In the genomic region with DNA sequence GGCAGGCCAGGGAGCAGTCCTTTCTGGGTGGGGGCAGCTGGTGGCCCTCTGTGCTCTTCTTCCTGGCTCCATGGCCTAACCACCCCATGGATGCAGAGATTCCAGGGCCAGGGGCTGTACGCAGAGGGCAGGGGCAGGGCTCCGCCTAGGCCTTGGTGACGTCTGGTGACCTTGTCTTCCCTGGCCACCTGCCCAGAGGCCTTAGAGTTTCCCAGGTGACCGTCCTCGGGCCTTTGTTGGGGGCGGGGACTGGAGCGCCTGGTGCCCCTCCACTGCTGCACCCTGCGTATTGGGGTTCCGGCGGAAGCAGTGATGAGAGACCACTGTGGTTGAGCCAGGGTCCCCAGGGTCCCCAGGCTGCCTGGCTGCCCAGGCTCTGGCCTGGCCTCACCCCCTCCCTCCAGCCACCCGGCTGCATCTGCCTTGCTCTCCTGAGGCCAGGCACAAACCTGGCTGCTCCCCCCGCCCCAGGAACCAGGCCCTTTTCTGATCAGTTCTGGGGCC, we compare ENCODE assay signal across 1 cellular context.
TF ChIP-seq lines count a peak whose summit lies in the region.

No MANE protein-coding gene starts in this region.

TF ChIP-seq in HepG2, 621 proteins besides CTCF, POLR2A, EP300 and RAD21 (continued from another document and continues in another):
- TF ChIP-seq, protein P1, sequence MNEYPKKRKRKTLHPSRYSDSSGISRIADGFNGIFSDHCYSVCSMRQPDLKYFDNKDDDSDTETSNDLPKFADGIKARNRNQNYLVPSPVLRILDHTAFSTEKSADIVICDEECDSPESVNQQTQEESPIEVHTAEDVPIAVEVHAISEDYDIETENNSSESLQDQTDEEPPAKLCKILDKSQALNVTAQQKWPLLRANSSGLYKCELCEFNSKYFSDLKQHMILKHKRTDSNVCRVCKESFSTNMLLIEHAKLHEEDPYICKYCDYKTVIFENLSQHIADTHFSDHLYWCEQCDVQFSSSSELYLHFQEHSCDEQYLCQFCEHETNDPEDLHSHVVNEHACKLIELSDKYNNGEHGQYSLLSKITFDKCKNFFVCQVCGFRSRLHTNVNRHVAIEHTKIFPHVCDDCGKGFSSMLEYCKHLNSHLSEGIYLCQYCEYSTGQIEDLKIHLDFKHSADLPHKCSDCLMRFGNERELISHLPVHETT (CRISPR knock-in tag; conservative IDR thresholded peaks at IDR 0.05) = no peak
- TF ChIP-seq CCDC6 (CRISPR knock-in tag; IDR thresholded peaks at IDR 0.05) (no peak), ZNF709 (CRISPR knock-in tag; IDR thresholded peaks at IDR 0.05) (no peak), NONO (IDR thresholded peaks at IDR 0.05) (no peak), NONO (CRISPR knock-in tag; conservative IDR thresholded peaks at IDR 0.05) (no peak), SOX5 (CRISPR knock-in tag; IDR thresholded peaks at IDR 0.05; ENCODE audit: borderline replicate concordance) (no peak), TBX2 (CRISPR knock-in tag; IDR thresholded peaks at IDR 0.05; ENCODE audit: borderline replicate concordance) (no peak), SMC3 (IDR thresholded peaks at IDR 0.05; ENCODE audit: low read length) (no peak), KDM5A (IDR thresholded peaks at IDR 0.05; ENCODE audit: borderline replicate concordance, low read length) (no peak), AGO1 (IDR thresholded peaks at IDR 0.05; ENCODE audit: low read depth, low read length, poor library complexity, severe bottlenecking) (peak; percentile 45), ZNF652 (CRISPR knock-in tag; IDR thresholded peaks at IDR 0.05; ENCODE audit: borderline replicate concordance, low read depth) (no peak), FLYWCH1 (CRISPR knock-in tag; IDR thresholded peaks at IDR 0.05) (no peak), SP1 (IDR thresholded peaks at IDR 0.05) (no peak), SP1 (CRISPR knock-in tag; IDR thresholded peaks at IDR 0.05) (no peak), ZBTB38 (CRISPR knock-in tag; IDR thresholded peaks at IDR 0.05) (no peak), PCBP1 (IDR thresholded peaks at IDR 0.05; ENCODE audit: borderline replicate concordance, low read depth, low read length) (no peak), CREB1 (IDR thresholded peaks at IDR 0.05) (0 out of 2 replicates have a peak, but pooled peaks have one; percentile 24), CREB1 (CRISPR knock-in tag; IDR thresholded peaks at IDR 0.05) (no peak), HNF4A (CRISPR knock-in tag; IDR thresholded peaks at IDR 0.05) (no peak), ZNF33B (CRISPR knock-in tag; IDR thresholded peaks at IDR 0.05) (no peak), ZNF350 (CRISPR knock-in tag; IDR thresholded peaks at IDR 0.05; ENCODE audit: borderline replicate concordance, low read depth) (no peak), TEAD3 (CRISPR knock-in tag; optimal IDR thresholded peaks at IDR 0.05; ENCODE audit: borderline replicate concordance) (peak; percentile 10), KDM4B (CRISPR knock-in tag; IDR thresholded peaks at IDR 0.05) (no peak), ELF1 (CRISPR knock-in tag; IDR thresholded peaks at IDR 0.05) (0 out of 2 replicates have a peak, but pooled peaks have one; percentile 21), SP5 (CRISPR knock-in tag; IDR thresholded peaks at IDR 0.05; ENCODE audit: borderline replicate concordance, low read depth) (0 out of 2 replicates have a peak, but pooled peaks have one; percentile 17), ZNF121 (CRISPR knock-in tag; IDR thresholded peaks at IDR 0.05) (no peak), HOXA3 (CRISPR knock-in tag; IDR thresholded peaks at IDR 0.05) (peak; percentile 53), ZFX (CRISPR knock-in tag; IDR thresholded peaks at IDR 0.05; ENCODE audit: low read depth) (peak; percentile 50), HNRNPK (IDR thresholded peaks at IDR 0.05; ENCODE audit: low read depth, low read length, poor library complexity, severe bottlenecking) (no peak)
- TF ChIP-seq, protein P2, sequence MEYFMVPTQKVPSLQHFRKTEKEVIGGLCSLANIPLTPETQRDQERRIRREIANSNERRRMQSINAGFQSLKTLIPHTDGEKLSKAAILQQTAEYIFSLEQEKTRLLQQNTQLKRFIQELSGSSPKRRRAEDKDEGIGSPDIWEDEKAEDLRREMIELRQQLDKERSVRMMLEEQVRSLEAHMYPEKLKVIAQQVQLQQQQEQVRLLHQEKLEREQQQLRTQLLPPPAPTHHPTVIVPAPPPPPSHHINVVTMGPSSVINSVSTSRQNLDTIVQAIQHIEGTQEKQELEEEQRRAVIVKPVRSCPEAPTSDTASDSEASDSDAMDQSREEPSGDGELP (IDR thresholded peaks at IDR 0.05; ENCODE audit: borderline replicate concordance, low read depth) = peak; percentile 43; the same call in 1 of the 2 replicates
- TF ChIP-seq, protein P3, sequence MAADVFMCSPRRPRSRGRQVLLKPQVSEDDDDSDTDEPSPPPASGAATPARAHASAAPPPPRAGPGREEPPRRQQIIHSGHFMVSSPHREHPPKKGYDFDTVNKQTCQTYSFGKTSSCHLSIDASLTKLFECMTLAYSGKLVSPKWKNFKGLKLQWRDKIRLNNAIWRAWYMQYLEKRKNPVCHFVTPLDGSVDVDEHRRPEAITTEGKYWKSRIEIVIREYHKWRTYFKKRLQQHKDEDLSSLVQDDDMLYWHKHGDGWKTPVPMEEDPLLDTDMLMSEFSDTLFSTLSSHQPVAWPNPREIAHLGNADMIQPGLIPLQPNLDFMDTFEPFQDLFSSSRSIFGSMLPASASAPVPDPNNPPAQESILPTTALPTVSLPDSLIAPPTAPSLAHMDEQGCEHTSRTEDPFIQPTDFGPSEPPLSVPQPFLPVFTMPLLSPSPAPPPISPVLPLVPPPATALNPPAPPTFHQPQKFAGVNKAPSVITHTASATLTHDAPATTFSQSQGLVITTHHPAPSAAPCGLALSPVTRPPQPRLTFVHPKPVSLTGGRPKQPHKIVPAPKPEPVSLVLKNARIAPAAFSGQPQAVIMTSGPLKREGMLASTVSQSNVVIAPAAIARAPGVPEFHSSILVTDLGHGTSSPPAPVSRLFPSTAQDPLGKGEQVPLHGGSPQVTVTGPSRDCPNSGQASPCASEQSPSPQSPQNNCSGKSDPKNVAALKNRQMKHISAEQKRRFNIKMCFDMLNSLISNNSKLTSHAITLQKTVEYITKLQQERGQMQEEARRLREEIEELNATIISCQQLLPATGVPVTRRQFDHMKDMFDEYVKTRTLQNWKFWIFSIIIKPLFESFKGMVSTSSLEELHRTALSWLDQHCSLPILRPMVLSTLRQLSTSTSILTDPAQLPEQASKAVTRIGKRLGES (CRISPR knock-in tag; IDR thresholded peaks at IDR 0.05; ENCODE audit: borderline replicate concordance) = no peak
- TF ChIP-seq, protein P4, sequence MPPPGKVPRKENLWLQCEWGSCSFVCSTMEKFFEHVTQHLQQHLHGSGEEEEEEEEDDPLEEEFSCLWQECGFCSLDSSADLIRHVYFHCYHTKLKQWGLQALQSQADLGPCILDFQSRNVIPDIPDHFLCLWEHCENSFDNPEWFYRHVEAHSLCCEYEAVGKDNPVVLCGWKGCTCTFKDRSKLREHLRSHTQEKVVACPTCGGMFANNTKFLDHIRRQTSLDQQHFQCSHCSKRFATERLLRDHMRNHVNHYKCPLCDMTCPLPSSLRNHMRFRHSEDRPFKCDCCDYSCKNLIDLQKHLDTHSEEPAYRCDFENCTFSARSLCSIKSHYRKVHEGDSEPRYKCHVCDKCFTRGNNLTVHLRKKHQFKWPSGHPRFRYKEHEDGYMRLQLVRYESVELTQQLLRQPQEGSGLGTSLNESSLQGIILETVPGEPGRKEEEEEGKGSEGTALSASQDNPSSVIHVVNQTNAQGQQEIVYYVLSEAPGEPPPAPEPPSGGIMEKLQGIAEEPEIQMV (CRISPR knock-in tag; IDR thresholded peaks at IDR 0.05; ENCODE audit: low read depth) = no peak
- TF ChIP-seq, protein P5, sequence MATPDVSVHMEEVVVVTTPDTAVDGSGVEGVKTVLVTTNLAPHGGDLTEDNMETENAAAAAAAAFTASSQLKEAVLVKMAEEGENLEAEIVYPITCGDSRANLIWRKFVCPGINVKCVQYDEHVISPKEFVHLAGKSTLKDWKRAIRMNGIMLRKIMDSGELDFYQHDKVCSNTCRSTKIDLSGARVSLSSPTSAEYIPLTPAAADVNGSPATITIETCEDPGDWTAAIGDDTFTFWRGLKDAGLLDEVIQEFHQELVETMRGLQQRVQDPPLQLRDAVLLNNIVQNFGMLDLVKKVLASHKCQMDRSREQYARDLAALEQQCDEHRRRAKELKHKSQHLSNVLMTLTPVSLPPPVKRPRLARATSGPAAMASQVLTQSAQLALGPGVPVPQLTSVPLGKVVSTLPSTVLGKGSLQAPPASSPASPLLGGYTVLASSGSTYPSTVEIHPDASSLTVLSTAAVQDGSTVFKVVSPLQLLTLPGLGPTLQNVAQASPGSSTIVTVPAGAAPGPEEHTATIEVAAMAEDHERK (CRISPR knock-in tag; IDR thresholded peaks at IDR 0.05; ENCODE audit: low read depth) = no peak
- TF ChIP-seq, protein P6, sequence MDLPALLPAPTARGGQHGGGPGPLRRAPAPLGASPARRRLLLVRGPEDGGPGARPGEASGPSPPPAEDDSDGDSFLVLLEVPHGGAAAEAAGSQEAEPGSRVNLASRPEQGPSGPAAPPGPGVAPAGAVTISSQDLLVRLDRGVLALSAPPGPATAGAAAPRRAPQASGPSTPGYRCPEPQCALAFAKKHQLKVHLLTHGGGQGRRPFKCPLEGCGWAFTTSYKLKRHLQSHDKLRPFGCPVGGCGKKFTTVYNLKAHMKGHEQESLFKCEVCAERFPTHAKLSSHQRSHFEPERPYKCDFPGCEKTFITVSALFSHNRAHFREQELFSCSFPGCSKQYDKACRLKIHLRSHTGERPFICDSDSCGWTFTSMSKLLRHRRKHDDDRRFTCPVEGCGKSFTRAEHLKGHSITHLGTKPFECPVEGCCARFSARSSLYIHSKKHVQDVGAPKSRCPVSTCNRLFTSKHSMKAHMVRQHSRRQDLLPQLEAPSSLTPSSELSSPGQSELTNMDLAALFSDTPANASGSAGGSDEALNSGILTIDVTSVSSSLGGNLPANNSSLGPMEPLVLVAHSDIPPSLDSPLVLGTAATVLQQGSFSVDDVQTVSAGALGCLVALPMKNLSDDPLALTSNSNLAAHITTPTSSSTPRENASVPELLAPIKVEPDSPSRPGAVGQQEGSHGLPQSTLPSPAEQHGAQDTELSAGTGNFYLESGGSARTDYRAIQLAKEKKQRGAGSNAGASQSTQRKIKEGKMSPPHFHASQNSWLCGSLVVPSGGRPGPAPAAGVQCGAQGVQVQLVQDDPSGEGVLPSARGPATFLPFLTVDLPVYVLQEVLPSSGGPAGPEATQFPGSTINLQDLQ (CRISPR knock-in tag; IDR thresholded peaks at IDR 0.05) = no peak
- TF ChIP-seq, protein P7, sequence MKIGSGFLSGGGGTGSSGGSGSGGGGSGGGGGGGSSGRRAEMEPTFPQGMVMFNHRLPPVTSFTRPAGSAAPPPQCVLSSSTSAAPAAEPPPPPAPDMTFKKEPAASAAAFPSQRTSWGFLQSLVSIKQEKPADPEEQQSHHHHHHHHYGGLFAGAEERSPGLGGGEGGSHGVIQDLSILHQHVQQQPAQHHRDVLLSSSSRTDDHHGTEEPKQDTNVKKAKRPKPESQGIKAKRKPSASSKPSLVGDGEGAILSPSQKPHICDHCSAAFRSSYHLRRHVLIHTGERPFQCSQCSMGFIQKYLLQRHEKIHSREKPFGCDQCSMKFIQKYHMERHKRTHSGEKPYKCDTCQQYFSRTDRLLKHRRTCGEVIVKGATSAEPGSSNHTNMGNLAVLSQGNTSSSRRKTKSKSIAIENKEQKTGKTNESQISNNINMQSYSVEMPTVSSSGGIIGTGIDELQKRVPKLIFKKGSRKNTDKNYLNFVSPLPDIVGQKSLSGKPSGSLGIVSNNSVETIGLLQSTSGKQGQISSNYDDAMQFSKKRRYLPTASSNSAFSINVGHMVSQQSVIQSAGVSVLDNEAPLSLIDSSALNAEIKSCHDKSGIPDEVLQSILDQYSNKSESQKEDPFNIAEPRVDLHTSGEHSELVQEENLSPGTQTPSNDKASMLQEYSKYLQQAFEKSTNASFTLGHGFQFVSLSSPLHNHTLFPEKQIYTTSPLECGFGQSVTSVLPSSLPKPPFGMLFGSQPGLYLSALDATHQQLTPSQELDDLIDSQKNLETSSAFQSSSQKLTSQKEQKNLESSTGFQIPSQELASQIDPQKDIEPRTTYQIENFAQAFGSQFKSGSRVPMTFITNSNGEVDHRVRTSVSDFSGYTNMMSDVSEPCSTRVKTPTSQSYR (CRISPR knock-in tag; IDR thresholded peaks at IDR 0.05; ENCODE audit: borderline replicate concordance) = 0 out of 2 replicates have a peak, but pooled peaks have one; percentile 22
- TF ChIP-seq, protein P8, sequence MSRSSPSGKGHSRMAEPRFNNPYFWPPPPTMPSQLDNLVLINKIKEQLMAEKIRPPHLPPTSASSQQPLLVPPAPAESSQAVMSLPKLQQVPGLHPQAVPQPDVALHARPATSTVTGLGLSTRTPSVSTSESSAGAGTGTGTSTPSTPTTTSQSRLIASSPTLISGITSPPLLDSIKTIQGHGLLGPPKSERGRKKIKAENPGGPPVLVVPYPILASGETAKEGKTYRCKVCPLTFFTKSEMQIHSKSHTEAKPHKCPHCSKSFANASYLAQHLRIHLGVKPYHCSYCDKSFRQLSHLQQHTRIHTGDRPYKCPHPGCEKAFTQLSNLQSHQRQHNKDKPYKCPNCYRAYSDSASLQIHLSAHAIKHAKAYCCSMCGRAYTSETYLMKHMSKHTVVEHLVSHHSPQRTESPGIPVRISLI (CRISPR knock-in tag; IDR thresholded peaks at IDR 0.05; ENCODE audit: borderline replicate concordance) = no peak
- TF ChIP-seq, protein P9, sequence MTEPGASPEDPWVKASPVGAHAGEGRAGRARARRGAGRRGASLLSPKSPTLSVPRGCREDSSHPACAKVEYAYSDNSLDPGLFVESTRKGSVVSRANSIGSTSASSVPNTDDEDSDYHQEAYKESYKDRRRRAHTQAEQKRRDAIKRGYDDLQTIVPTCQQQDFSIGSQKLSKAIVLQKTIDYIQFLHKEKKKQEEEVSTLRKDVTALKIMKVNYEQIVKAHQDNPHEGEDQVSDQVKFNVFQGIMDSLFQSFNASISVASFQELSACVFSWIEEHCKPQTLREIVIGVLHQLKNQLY (CRISPR knock-in tag; IDR thresholded peaks at IDR 0.05) = no peak
- TF ChIP-seq, protein P10, sequence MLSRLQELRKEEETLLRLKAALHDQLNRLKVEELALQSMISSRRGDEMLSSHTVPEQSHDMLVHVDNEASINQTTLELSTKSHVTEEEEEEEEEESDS (CRISPR knock-in tag; IDR thresholded peaks at IDR 0.05; ENCODE audit: borderline replicate concordance) = no peak
